Comparison of ENCODE assay signal across 9 cellular contexts in genomic region chr4:5712517-5712916, GRCh38. TPM values are rescaled to one million over a fixed set of nuclear protein-coding genes. Genes with fewer than 3 reads are reported as not detected.
DNase-seq lines count a peak whose midpoint lies in the region; ATAC-seq, FAIRE-seq and TF ChIP-seq lines count a peak whose summit lies in the region.
"Had no signal": no experiment of that assay in that cellular context is flagged by ENCODE, and none has a peak within 500 bp of the region (broad histone marks: within the 10 kb centered on the region; RNA-seq: fewer than 3 reads in every experiment).

No MANE protein-coding gene starts in this region.

- peak; percentile 47 to 51 for ATAC-seq in activated CD4-positive, CD25-positive, alpha-beta regulatory T cell treated with anti-CD3 and anti-CD28 coated beads, Interleukin-2, amount 50 U/mL, for 24 hours
- ATAC-seq in HG03280 (IDR thresholded peaks at IDR 0.05; ENCODE audit: unreplicated experiment) (peak; percentile 34), GM12878 (peak; percentile 55)

- peak overlapping the region; percentile 78 for H3K27ac ChIP-seq in GM12878 (ENCODE audit: control insufficient read depth, insufficient read depth)
- no peak overlapping the region for H3K27ac ChIP-seq in parathyroid adenoma

- in situ Hi-C loops in GM12878 (cut with MboI), result no loop called here
- in situ Hi-C loops in HAP-1 (cut with MboI; ENCODE audit: low sequenced_read_pairs), result no loop called here

- CTCF ChIA-PET in GM12878 (lab: Yijun Ruan, JAX) (interaction anchor here (0.5 kb wide), 1 partner anchor 920 kb away, joined by 4 read pairs; no protein-coding TSS in a partner anchor), Caco-2 (lab: Charles Lee) (no interaction called here)

- H3K79me2 ChIP-seq in GM12878 (ENCODE audit: control insufficient read depth, insufficient read depth, low read length) (peaks cover 26% of the 10 kb centered on the region), parathyroid adenoma (no peaks in the 10 kb centered on the region)

- peaks cover 3% of the 10 kb centered on the region; the same call in 1 of the 2 replicates for H3K4me1 ChIP-seq in GM12878 (ENCODE audit: control insufficient read depth, insufficient read depth, low read length)
- no peaks in the 10 kb centered on the region for H3K4me1 ChIP-seq in parathyroid adenoma
- peaks cover 11% of the 10 kb centered on the region for H3K4me1 ChIP-seq in HAP-1
- no peaks in the 10 kb centered on the region for H3K4me1 ChIP-seq in Caco-2

- POLR2A ChIA-PET in GM12878 (lab: Charles Lee) (no interaction called here), Caco-2 (lab: Charles Lee) (no interaction called here)

- H3K36me3 Mint-ChIP-seq in Caco-2 (ENCODE audit: insufficient read depth, unreplicated experiment), result no peaks in the 10 kb centered on the region

- TF ChIP-seq CTCF in GM12878 (IDR thresholded peaks at IDR 0.05 in 2 of 3, conservative IDR thresholded peaks at IDR 0.05 in 1 of 3; ENCODE audit: control insufficient read depth in 2 of 3, extremely low read depth in 1 of 3, insufficient read depth in 1 of 3, low read depth in 3 of 3, low read length in 3 of 3) (no peak), parathyroid adenoma (IDR thresholded peaks at IDR 0.05) (no peak), Caco-2 (IDR thresholded peaks at IDR 0.05; ENCODE audit: insufficient read depth in 1 of 2, low read depth in 1 of 2, low read length in 1 of 2, severe bottlenecking in 1 of 2, unreplicated experiment in 1 of 2) (no peak)

- H3K27ac Mint-ChIP-seq in Caco-2 (ENCODE audit: unreplicated experiment), result no peak overlapping the region

- H3K9me3 Mint-ChIP-seq in Caco-2 (ENCODE audit: unreplicated experiment), result peaks cover 30% of the 10 kb centered on the region

- no peaks in the 10 kb centered on the region for H3K27me3 Mint-ChIP-seq in Caco-2 (ENCODE audit: insufficient read depth, unreplicated experiment)

- RAD21 ChIA-PET in GM12878 (lab: Charles Lee; ENCODE audit: unreplicated experiment), result interaction anchor here (0.6 to 1.3 kb wide), 2 partner anchors 8 to 312 kb away, joined by 3 to 6 read pairs; no protein-coding TSS in a partner anchor

- peak; percentile 14; the same call in 1 of the 2 replicates for TF ChIP-seq RAD21 in GM12878 (IDR thresholded peaks at IDR 0.05; ENCODE audit: insufficient read depth, low read depth, low read length)

- WGBS in GM12878 (ENCODE audit: insufficient coverage, insufficient replicate concordance, low lambda C conversion rate, missing lambda C conversion rate), result 44% methylated on average over 7 of the region's 7 CpGs

- H3K36me3 ChIP-seq in GM12878 (ENCODE audit: control insufficient read depth in 2 of 2, insufficient read depth in 2 of 2, low read length in 1 of 2), result no peaks in the 10 kb centered on the region
- H3K36me3 ChIP-seq in parathyroid adenoma (ENCODE audit: control insufficient read depth, insufficient read depth, low read length), result no peaks in the 10 kb centered on the region
- no peaks in the 10 kb centered on the region for H3K36me3 ChIP-seq in HAP-1 (replicated peaks)
- H3K36me3 ChIP-seq in Caco-2 (ENCODE audit: control insufficient read depth, insufficient read depth, low read length), result no peaks in the 10 kb centered on the region

- no peaks in the 10 kb centered on the region for H3K27me3 ChIP-seq in GM12878 (replicated peaks in 1 of 2; ENCODE audit: control insufficient read depth in 2 of 2, insufficient read depth in 2 of 2, low read length in 1 of 2)
- H3K27me3 ChIP-seq in parathyroid adenoma (ENCODE audit: control insufficient read depth, insufficient read depth, low read length), result no peaks in the 10 kb centered on the region
- H3K27me3 ChIP-seq in HAP-1 (ENCODE audit: low read depth), result no peaks in the 10 kb centered on the region
- H3K27me3 ChIP-seq in Caco-2 (replicated peaks; ENCODE audit: control insufficient read depth, insufficient read depth, low read length), result no peaks in the 10 kb centered on the region

- no peaks in the 10 kb centered on the region for H4K20me1 ChIP-seq in GM12878 (ENCODE audit: control insufficient read depth, insufficient read depth)

- H3K4me3 ChIP-seq in GM12878 (peak overlapping the region; percentile 72), parathyroid adenoma (ENCODE audit: low read depth, low read length) (no peak overlapping the region), HAP-1 (no peak overlapping the region), Caco-2 (ENCODE audit: low read depth, low read length) (no peak overlapping the region)

- H3K9ac ChIP-seq in GM12878 (ENCODE audit: control insufficient read depth, insufficient read depth, low read length), result peak overlapping the region; percentile 56; the same call in 1 of the 2 replicates
- no peak overlapping the region for H3K9ac ChIP-seq in parathyroid adenoma

- H3K4me3 Mint-ChIP-seq in Caco-2 (ENCODE audit: unreplicated experiment), result no peak overlapping the region

- TF ChIP-seq EP300 in GM12878 (IDR thresholded peaks at IDR 0.05; ENCODE audit: borderline replicate concordance in 1 of 2, control insufficient read depth in 1 of 2, low read depth in 2 of 2, low read length in 2 of 2), result peak in 1 of 2 experiments; percentile 46; a peak in 2 of 4 replicates

- BruUV-seq in GM12878 (replicated peaks; lab: Mats Ljungman, UMichigan) (no TSS peak), Caco-2 (replicated peaks; lab: Mats Ljungman, UMichigan) (no TSS peak)

- FAIRE-seq in GM12878 (lab: Jason Lieb, UNC), result peak; percentile 76

- DNase-seq in activated CD4-positive, CD25-positive, alpha-beta regulatory T cell treated with anti-CD3 and anti-CD28 coated beads, Interleukin-2, amount 50 U/mL, for 72 hours, result no peak
- DNase-seq in GM12878 (ENCODE audit: low read depth, low spot score) (peak; percentile 74), HAP-1 (ENCODE audit: low spot score in 2 of 2) (no peak), NCI-H2196 (lab: John Stamatoyannopoulos, UW; ENCODE audit: unreplicated experiment) (no peak), Caco-2 (no peak)
- DNase-seq: amniotic stem cell had no signal

- H2AFZ ChIP-seq in GM12878 (ENCODE audit: control insufficient read depth, low read depth, low read length) (no peak overlapping the region; the same call in 1 of the 2 replicates), parathyroid adenoma (no peak overlapping the region)

- H3K4me1 Mint-ChIP-seq in Caco-2 (ENCODE audit: low read depth, unreplicated experiment), result no peaks in the 10 kb centered on the region

- H3K4me2 ChIP-seq in GM12878 (ENCODE audit: control insufficient read depth, insufficient read depth) (peak overlapping the region; percentile 73), parathyroid adenoma (ENCODE audit: low read length) (peak overlapping the region; percentile 71)

- intact Hi-C loops in GM12878 (cut with micrococcal nuclease; ENCODE audit: unreplicated experiment) (loop anchor here (10.0 kb wide), 2 partner anchors 318 to 472 kb away; no protein-coding TSS in a partner anchor), Caco-2 (cut with micrococcal nuclease; ENCODE audit: unreplicated experiment) (no loop called here)

- peaks cover 4% of the 10 kb centered on the region; the same call in 2 of the 3 replicates for H3K9me3 ChIP-seq in GM12878 (replicated peaks; ENCODE audit: control insufficient read depth, insufficient read depth, low read length)
- no peaks in the 10 kb centered on the region for H3K9me3 ChIP-seq in parathyroid adenoma (ENCODE audit: control insufficient read depth, low read length)
- H3K9me3 ChIP-seq in HAP-1, result peaks cover 3% of the 10 kb centered on the region
- H3K9me3 ChIP-seq in Caco-2, result 0 out of 2 replicates have a peak, but pooled peaks cover 3% of the 10 kb centered on the region

- SMC1A ChIA-PET in GM12878 (lab: Charles Lee; ENCODE audit: uncharacterized antibody, unreplicated experiment), result interaction anchor here (1.0 kb wide), 1 partner anchor 38 kb away, joined by 3 read pairs; no protein-coding TSS in a partner anchor

- no peak for TF ChIP-seq POLR2A in GM12878 (IDR thresholded peaks at IDR 0.05; ENCODE audit: low read depth, low read length)

TF ChIP-seq in GM12878, 131 proteins besides CTCF, POLR2A, EP300 and RAD21 (continues in another document):
- TF ChIP-seq ZSCAN29 (IDR thresholded peaks at IDR 0.05), result no peak

RNA-seq across cellular contexts. Expression of gene EVC, which starts 1.5 kb away (rescaled TPM):
- total RNA-seq in GM12878 (2013; cell fraction: nucleolus; rRNA removed), result 162 and 193 TPM in 2 replicates
- total RNA-seq in GM12878 (2014; rRNA removed), result 27.1 and 29.3 TPM in 2 replicates
- total RNA-seq in GM12878 (2014; rRNA removed; fragmentation: Illumina TruSeq; extraction: Trizol), result 22.4 and 23.0 TPM in 2 replicates
- 51.2 and 55.9 TPM in 2 replicates for total RNA-seq in GM12878 (2021)
- 3.5 TPM for polyA plus RNA-seq in GM12878 (2011; ENCODE audit: low read depth)
- polyA plus RNA-seq in GM12878 (2011; rRNA removed), result 6.8 and 8.8 TPM in 2 replicates
- polyA plus RNA-seq in GM12878 (2011; cell fraction: cytosol; rRNA removed), result 8.5 and 9.9 TPM in 2 replicates
- 44.5 and 74.2 TPM in 2 replicates for polyA plus RNA-seq in GM12878 (2011; cell fraction: nucleus; rRNA removed)
- polyA plus RNA-seq in GM12878 (2012), result 6.3 and 7.5 TPM in 2 replicates
- polyA plus RNA-seq in GM12878 (2014; fragmentation: Illumina TruSeq; extraction: Trizol), result 21.4 and 26.6 TPM in 2 replicates
- polyA plus RNA-seq in GM12878 (2014; fragmentation: Nextera tagmentation; extraction: Ambion mirVana), result 1 to 10 TPM in 1 of 2 experiments, under 1 TPM in 1; 0.87 to 1.2 TPM
- polyA plus RNA-seq in GM12878 (2014; rRNA removed), result 33.8 and 36.0 TPM in 2 replicates
- polyA plus RNA-seq in GM12878 (2016; fragmentation: Nextera tagmentation; extraction: Ambion mirVana), result 1 to 10 TPM; 2.0 to 3.0 TPM
- 13.7 and 22.3 TPM in 2 replicates for polyA minus RNA-seq in GM12878 (2011; rRNA and poly(A)+ RNA removed)
- 7.4 and 10.7 TPM in 2 replicates for polyA minus RNA-seq in GM12878 (2011; cell fraction: cytosol; rRNA and poly(A)+ RNA removed)
- polyA minus RNA-seq in GM12878 (2011; cell fraction: nucleus; rRNA and poly(A)+ RNA removed), result 36.5 and 58.0 TPM in 2 replicates
- total RNA-seq in Caco-2 (2022), result not detected in 2 replicates

RNA-seq across cellular contexts. Expression of gene EVC2, which starts 4.2 kb away (rescaled TPM):
- 34.7 and 35.6 TPM in 2 replicates for total RNA-seq in GM12878 (2013; cell fraction: nucleolus; rRNA removed)
- total RNA-seq in GM12878 (2014; rRNA removed) (8.4 and 8.6 TPM in 2 replicates), GM12878 (2014; rRNA removed; fragmentation: Illumina TruSeq; extraction: Trizol) (6.1 and 6.8 TPM in 2 replicates), GM12878 (2021) (10.4 TPM in 2 replicates), Caco-2 (2022) (not detected in 2 replicates)
- polyA plus RNA-seq in GM12878 (2011; ENCODE audit: low read depth), result 1.0 TPM
- polyA plus RNA-seq in GM12878 (2011; rRNA removed) (1.6 and 1.9 TPM in 2 replicates), GM12878 (2014; fragmentation: Illumina TruSeq; extraction: Trizol) (4.8 and 5.2 TPM in 2 replicates), GM12878 (2014; fragmentation: Nextera tagmentation; extraction: Ambion mirVana) (under 1 TPM; 0.34 to 0.58 TPM), GM12878 (2014; rRNA removed) (4.6 and 5.3 TPM in 2 replicates), GM12878 (2016; fragmentation: Nextera tagmentation; extraction: Ambion mirVana) (1 to 10 TPM; 5.9 to 6.5 TPM)
- polyA plus RNA-seq in GM12878 (2011; cell fraction: cytosol; rRNA removed), result 2.0 and 2.6 TPM in 2 replicates
- 5.7 and 6.0 TPM in 2 replicates for polyA plus RNA-seq in GM12878 (2011; cell fraction: nucleus; rRNA removed)
- polyA plus RNA-seq in GM12878 (2012), result 1.1 and 1.6 TPM in 2 replicates
- 6.1 TPM in 2 replicates for polyA minus RNA-seq in GM12878 (2011; rRNA and poly(A)+ RNA removed)
- 2.0 and 2.9 TPM in 2 replicates for polyA minus RNA-seq in GM12878 (2011; cell fraction: cytosol; rRNA and poly(A)+ RNA removed)
- polyA minus RNA-seq in GM12878 (2011; cell fraction: nucleus; rRNA and poly(A)+ RNA removed), result 4.0 and 5.7 TPM in 2 replicates

Comparison
In these comparisons a context has a peak if more than half of its experiments do, and no peak if none do; other contexts are left out.
1. RNA of gene EVC, which starts 1.5 kb away (total RNA-seq): 22.4 to 193 TPM in GM12878; not detected in Caco-2; every median in the first group is over 10 times any median in the second.
2. Peak in every context shown above with its lines, with median percentiles within 50 percentile points of each other: ATAC-seq.